In the genomic region with DNA sequence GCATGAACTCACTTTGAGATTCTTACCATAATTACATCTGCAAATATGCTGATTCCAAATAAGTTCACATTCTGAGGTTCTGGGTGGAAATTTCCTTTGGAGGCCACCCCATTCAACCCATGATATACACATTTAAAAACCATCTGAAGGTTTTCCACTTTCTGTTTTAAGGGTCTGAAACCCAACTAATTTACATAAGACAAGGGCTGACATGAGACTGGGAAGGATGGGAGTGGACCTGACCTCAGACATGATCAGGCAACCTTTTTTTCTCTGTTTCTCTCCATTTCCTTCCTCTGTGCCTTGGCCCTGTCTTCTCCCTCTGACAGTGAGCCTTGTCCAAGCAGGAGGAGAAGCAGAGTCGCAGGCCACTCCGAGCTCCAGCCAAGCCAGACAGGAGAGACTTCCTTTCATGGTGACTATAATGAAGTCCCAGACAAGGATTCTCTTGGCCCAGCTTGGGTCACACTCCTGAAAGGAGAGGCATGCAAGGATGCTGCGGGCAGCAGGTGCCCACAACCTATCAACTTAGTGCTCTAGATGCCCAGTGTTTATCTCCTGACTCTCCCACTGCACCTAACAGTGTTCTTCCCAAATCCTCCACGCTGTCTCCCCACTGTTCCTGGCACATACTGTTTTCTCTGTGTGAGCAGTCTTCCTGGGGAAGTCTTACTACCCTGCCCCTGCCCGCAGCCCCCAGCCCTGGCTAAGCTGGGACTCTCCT, we compare ENCODE assay signal across 20 cellular contexts. TPM values are rescaled to one million over a fixed set of nuclear protein-coding genes. Genes with fewer than 3 reads are reported as not detected.
DNase-seq lines count a peak whose midpoint lies in the region; ATAC-seq and TF ChIP-seq lines count a peak whose summit lies in the region.
"Had no signal": no experiment of that assay in that cellular context is flagged by ENCODE, and none has a peak within 500 bp of the region (broad histone marks: within the 10 kb centered on the region; RNA-seq: fewer than 3 reads in every experiment).

No MANE protein-coding gene starts in this region.

- intact Hi-C loops in spleen (cut with DNase I; ENCODE audit: low total_unique reads) = no loop called here
- intact Hi-C loops in transverse colon (cut with DNase I; ENCODE audit: low total_unique reads) = no loop called here

- H3K4me1 ChIP-seq in MM.1S (ENCODE audit: low read length) = peaks cover 5% of the 10 kb centered on the region; the same call in 1 of the 2 replicates
- no peaks in the 10 kb centered on the region for H3K4me1 ChIP-seq in spleen
- H3K4me1 ChIP-seq in transverse colon = no peaks in the 10 kb centered on the region
- H3K4me1 ChIP-seq: BLaER1, Caco-2, HAP-1 had no signal

- H3K27ac ChIP-seq in MM.1S (ENCODE audit: low read length) (no peak overlapping the region), coronary artery (no peak overlapping the region), spleen (no peak overlapping the region), transverse colon (no peak overlapping the region)
- H3K27ac ChIP-seq: 22Rv1, BLaER1, C4-2B had no signal

- H3K9ac ChIP-seq in MM.1S (ENCODE audit: low read length) = no peak overlapping the region
- H3K9ac ChIP-seq: BLaER1 had no signal

- TF ChIP-seq EP300 in transverse colon (IDR thresholded peaks at IDR 0.05; ENCODE audit: low read depth) = no peak

- no peaks in the 10 kb centered on the region for H3K4me1 Mint-ChIP-seq in stimulated activated memory B cell treated with anti-CD40 and anti-IgM and Interleukin-4, amounts not matched to agents 10 μg/mL and 1 μg/mL and 100 μg/mL, for 72 hours
- H3K4me1 Mint-ChIP-seq: B cell; CD4-positive, CD25-positive, alpha-beta regulatory T cell had no signal

- H3K9me2 ChIP-seq in MM.1S (replicated peaks; ENCODE audit: insufficient read depth, low read length) = no peaks in the 10 kb centered on the region

- H3K36me3 Mint-ChIP-seq in stimulated activated memory B cell treated with anti-CD40 and anti-IgM and Interleukin-4, amounts not matched to agents 10 μg/mL and 1 μg/mL and 100 μg/mL, for 72 hours = no peaks in the 10 kb centered on the region
- H3K36me3 Mint-ChIP-seq: CD4-positive, CD25-positive, alpha-beta regulatory T cell; CD8-positive, alpha-beta T cell had no signal

- no peaks in the 10 kb centered on the region for H3K9me3 Mint-ChIP-seq in stimulated activated memory B cell treated with anti-CD40 and anti-IgM and Interleukin-4, amounts not matched to agents 10 μg/mL and 1 μg/mL and 100 μg/mL, for 72 hours
- H3K9me3 Mint-ChIP-seq: CD8-positive, alpha-beta T cell; HFFc6 had no signal

- H4K20me1 ChIP-seq in MM.1S (ENCODE audit: insufficient read depth, low read length) = no peaks in the 10 kb centered on the region
- H4K20me1 ChIP-seq: BLaER1 had no signal

- H3K4me2 ChIP-seq in MM.1S (ENCODE audit: low read depth, low read length) = no peak overlapping the region
- H3K4me2 ChIP-seq: BLaER1 had no signal

- DNase-seq in GM12865 (ENCODE audit: low read depth) (peak; percentile 12), MM.1S (peak; percentile 20), coronary artery (ENCODE audit: low spot score) (peak; percentile 59), NCI-H2171 treated with DMSO at 0.1 percent for 48 hours (lab: John Stamatoyannopoulos, UW) (no peak), spleen (no peak), transverse colon (no peak)
- DNase-seq: Caco-2; CD4-positive, CD25-positive, alpha-beta regulatory T cell; CD8-positive, alpha-beta T cell; DMS153; DND-41; GOT3; HFFc6 had no signal

- H3K4me3 ChIP-seq in GM12865 (ENCODE audit: low read depth, low read length) (no peak overlapping the region), MM.1S (ENCODE audit: low read length) (no peak overlapping the region), coronary artery (no peak overlapping the region), spleen (no peak overlapping the region), transverse colon (no peak overlapping the region)
- H3K4me3 ChIP-seq: BLaER1, GM12878, HAP-1 had no signal

- no peaks in the 10 kb centered on the region for H3K36me3 ChIP-seq in MM.1S (replicated peaks; ENCODE audit: insufficient read depth, low read length)
- H3K36me3 ChIP-seq in spleen = no peaks in the 10 kb centered on the region
- no peaks in the 10 kb centered on the region for H3K36me3 ChIP-seq in transverse colon
- H3K36me3 ChIP-seq: BLaER1, HAP-1 had no signal

- in situ Hi-C loops in transverse colon (cut with MboI; ENCODE audit: low pct_ligation_motif_present in 1 of 4, low pct_unique_long_range_greater_than_20kb in 1 of 4, low sequenced_read_pairs in 3 of 4) = loop anchor here in 1 of 4 donors (25.0 kb wide), 1 partner anchor 412 kb away; no protein-coding TSS in a partner anchor

- 77 to 86% (median 82%) methylated on average over 5 of the region's 5 CpGs for WGBS in spleen, 5 donors
- 85 to 90% methylated on average over 3 to 5 of the region's 5 CpGs for WGBS in transverse colon (ENCODE audit: low coverage in 1 of 2), 2 donors

- H3K27me3 ChIP-seq in MM.1S (replicated peaks; ENCODE audit: insufficient read depth, low read length) (no peaks in the 10 kb centered on the region), spleen (replicated peaks in 1 of 7) (peaks cover 0 to 4% (median 0%) of the 10 kb centered on the region in 7 donors), transverse colon (no peaks in the 10 kb centered on the region)
- H3K27me3 ChIP-seq: BLaER1 had no signal

- TF ChIP-seq CTCF in GM12865 (IDR thresholded peaks at IDR 0.05; ENCODE audit: insufficient read depth, low read depth, low read length, missing control alignments) = no peak
- TF ChIP-seq CTCF in MM.1S (IDR thresholded peaks at IDR 0.05; ENCODE audit: low read length) = no peak
- TF ChIP-seq CTCF in coronary artery (IDR thresholded peaks at IDR 0.05) = no peak
- no peak for TF ChIP-seq CTCF in spleen (IDR thresholded peaks at IDR 0.05 in 8 of 11, conservative IDR thresholded peaks at IDR 0.05 in 3 of 11)
- no peak for TF ChIP-seq CTCF in transverse colon (IDR thresholded peaks at IDR 0.05)

- ATAC-seq in stimulated activated memory B cell treated with anti-CD40 and anti-IgM and Interleukin-4, amounts not matched to agents 10 μg/mL and 1 μg/mL and 100 μg/mL, for 72 hours = peak; percentile 8
- ATAC-seq: CD8-positive, alpha-beta T cell; GM12878 had no signal

- TF ChIP-seq POLR2A in spleen (IDR thresholded peaks at IDR 0.05) = no peak
- TF ChIP-seq POLR2A in transverse colon (IDR thresholded peaks at IDR 0.05) = no peak

- no peaks in the 10 kb centered on the region for H3K27me3 Mint-ChIP-seq in stimulated activated memory B cell treated with anti-CD40 and anti-IgM and Interleukin-4, amounts not matched to agents 10 μg/mL and 1 μg/mL and 100 μg/mL, for 72 hours

- no peak overlapping the region for H3K4me3 Mint-ChIP-seq in stimulated activated memory B cell treated with anti-CD40 and anti-IgM and Interleukin-4, amounts not matched to agents 10 μg/mL and 1 μg/mL and 100 μg/mL, for 72 hours
- H3K4me3 Mint-ChIP-seq: B cell; CD4-positive, CD25-positive, alpha-beta regulatory T cell; CD8-positive, alpha-beta T cell; HFFc6 had no signal

- H3K27ac Mint-ChIP-seq in stimulated activated memory B cell treated with anti-CD40 and anti-IgM and Interleukin-4, amounts not matched to agents 10 μg/mL and 1 μg/mL and 100 μg/mL, for 72 hours = no peak overlapping the region
- H3K27ac Mint-ChIP-seq: B cell; CD4-positive, CD25-positive, alpha-beta regulatory T cell; CD8-positive, alpha-beta T cell; HFFc6 had no signal

- H2AFZ ChIP-seq in MM.1S (ENCODE audit: low read length) = no peak overlapping the region

- no peaks in the 10 kb centered on the region for H3K79me2 ChIP-seq in MM.1S (ENCODE audit: low read length)

- H3K9me3 ChIP-seq in MM.1S (replicated peaks; ENCODE audit: insufficient read depth, low read length) = no peaks in the 10 kb centered on the region
- H3K9me3 ChIP-seq in spleen = no peaks in the 10 kb centered on the region
- H3K9me3 ChIP-seq in transverse colon = no peaks in the 10 kb centered on the region
- H3K9me3 ChIP-seq: Caco-2, HAP-1 had no signal

- H3F3A ChIP-seq in MM.1S (ENCODE audit: insufficient read depth, low read length) = no peaks in the 10 kb centered on the region

RNA-seq across cellular contexts. Expression of gene MSX1, which starts 39.9 kb away (rescaled TPM):
- total RNA-seq in spleen (1 to 10 TPM; 2.8 to 6.8 (median 5.2) TPM), transverse colon (under 1 TPM in 1 of 4 donors, not detected in 3; 0.41 TPM)
- 1 to 10 TPM; 1.1 to 2.6 (median 2.0) TPM for polyA plus RNA-seq in spleen
- total RNA-seq: B cell; CD8-positive, alpha-beta T cell had no signal

Comparison
In these comparisons a context has a peak if more than half of its experiments do, and no peak if none do; other contexts are left out.
1. DNase-seq: peak in GM12865 (single experiment), MM.1S (single experiment) and coronary artery (single experiment); none in NCI-H2171 treated with DMSO at 0.1 percent for 48 hours (single experiment), spleen (single experiment) and transverse colon (single experiment).